8 cellular contexts compared by ENCODE assay signal in genomic region chr20:63708301-63709148, GRCh38. TPM values are rescaled to one million over a fixed set of nuclear protein-coding genes. Genes with fewer than 3 reads are reported as not detected.
DNase-seq lines count a peak whose midpoint lies in the region; ATAC-seq, FAIRE-seq and TF ChIP-seq lines count a peak whose summit lies in the region.

No MANE protein-coding gene starts in this region.

- CTCF ChIA-PET in activated CD4-positive, alpha-beta memory T cell treated with anti-CD3 and anti-CD28 coated beads for 36 hours (lab: Charles Lee) = interaction anchor here (0.7 to 3.6 kb wide), 20 partner anchors 10 to 272 kb away, joined by 3 to 36 read pairs (median 4); partner anchors contain the start of genes LIME1, PTK6, RTEL1 and SLC2A4RG

- FAIRE-seq in pancreas (lab: Jason Lieb, UNC) = no peak

- ATAC-seq in GM18505 (IDR thresholded peaks at IDR 0.05; ENCODE audit: unreplicated experiment) = peak; percentile 19
- ATAC-seq in HG02870 (IDR thresholded peaks at IDR 0.05; ENCODE audit: unreplicated experiment) = peak; percentile 20
- ATAC-seq in pancreas = peak in 1 of 4 donors; percentile 1
- no peak for ATAC-seq in omental fat pad (ENCODE audit: low FRiP score)

- peaks cover 4 to 9% (median 5%) of the 10 kb centered on the region in 3 donors for H3K36me3 ChIP-seq in pancreas

- peak overlapping the region; percentile 62 to 97 (median 77) for H3K4me3 ChIP-seq in pancreas

- peaks cover 3% of the 10 kb centered on the region for H3K9me3 Mint-ChIP-seq in activated CD4-positive, alpha-beta memory T cell treated with anti-CD3 and anti-CD28 coated beads for 36 hours

- 18 to 20% methylated on average over 57 to 67 of the region's 67 CpGs for WGBS in pancreas, 2 donors

- no peak for DNase-seq in activated CD4-positive, alpha-beta memory T cell treated with anti-CD3 and anti-CD28 coated beads for 36 hours
- peak; percentile 11 for DNase-seq in germinal center (ENCODE audit: low spot score)
- DNase-seq in pancreas = peak in 5 of 6 donors; percentile 9 to 83 (median 33)
- no peak for DNase-seq in omental fat pad (ENCODE audit: low spot score)
- no peak for DNase-seq in medulla oblongata (ENCODE audit: extremely low spot score)
- no peak for DNase-seq in NCI-H82 (lab: John Stamatoyannopoulos, UW)

- H3K9me3 ChIP-seq in pancreas = no peaks in the 10 kb centered on the region

- peak overlapping the region; percentile 65 for H3K27ac Mint-ChIP-seq in activated CD4-positive, alpha-beta memory T cell treated with anti-CD3 and anti-CD28 coated beads for 36 hours

- H3K27me3 Mint-ChIP-seq in activated CD4-positive, alpha-beta memory T cell treated with anti-CD3 and anti-CD28 coated beads for 36 hours = no peaks in the 10 kb centered on the region

- peaks cover 0 to 16% (median 6%) of the 10 kb centered on the region in 3 donors for H3K4me1 ChIP-seq in pancreas

- intact Hi-C loops in activated CD4-positive, alpha-beta memory T cell treated with anti-CD3 and anti-CD28 coated beads for 36 hours (cut with micrococcal nuclease) = no loop called here
- intact Hi-C loops in pancreas (cut with DNase I) = no loop called here

- peaks cover 52% of the 10 kb centered on the region for H3K36me3 Mint-ChIP-seq in activated CD4-positive, alpha-beta memory T cell treated with anti-CD3 and anti-CD28 coated beads for 36 hours

- TF ChIP-seq POLR2A in GM18505 (IDR thresholded peaks at IDR 0.05; ENCODE audit: borderline replicate concordance, extremely low read depth, insufficient read depth, insufficient read length) = no peak

- TF ChIP-seq CTCF in pancreas (IDR thresholded peaks at IDR 0.05) (no peak), omental fat pad (IDR thresholded peaks at IDR 0.05) (no peak)

- POLR2A ChIA-PET in activated CD4-positive, alpha-beta memory T cell treated with anti-CD3 and anti-CD28 coated beads for 36 hours (lab: Charles Lee) = interaction anchor here (0.6 to 3.5 kb wide), 10 partner anchors 10 to 187 kb away, joined by 3 to 30 read pairs (median 4); partner anchors contain the start of genes LIME1, SLC2A4RG and TPD52L2

- H3K27ac ChIP-seq in pancreas = peak overlapping the region in 3 of 4 donors; percentile 71 to 73 (median 72)

- H3K27me3 ChIP-seq in pancreas = no peaks in the 10 kb centered on the region

- H3K4me3 Mint-ChIP-seq in activated CD4-positive, alpha-beta memory T cell treated with anti-CD3 and anti-CD28 coated beads for 36 hours = peak overlapping the region; percentile 73

- peaks cover 46% of the 10 kb centered on the region for H3K4me1 Mint-ChIP-seq in activated CD4-positive, alpha-beta memory T cell treated with anti-CD3 and anti-CD28 coated beads for 36 hours (ENCODE audit: low read depth)

RNA-seq across cellular contexts. Expression of gene ZGPAT, which starts 0.7 kb away (rescaled TPM):
- 10 to 100 TPM; 28.7 to 29.9 TPM for total RNA-seq in activated CD4-positive, alpha-beta memory T cell treated with anti-CD3 and anti-CD28 coated beads for 36 hours
- total RNA-seq in pancreas (10 to 100 TPM in 4 of 6 donors, 1 to 10 TPM in 2; 9.3 to 15.8 (median 11.1) TPM), omental fat pad (10 to 100 TPM; 13.2 to 34.5 (median 20.6) TPM)
- polyA plus RNA-seq in pancreas = 10 to 100 TPM; 42.6 to 61.6 TPM

RNA-seq across cellular contexts. Expression of gene ARFRP1, which starts 0.7 kb away (rescaled TPM):
- total RNA-seq in activated CD4-positive, alpha-beta memory T cell treated with anti-CD3 and anti-CD28 coated beads for 36 hours = 10 to 100 TPM; 54.6 to 58.4 TPM
- 10 to 100 TPM; 13.9 to 27.0 (median 18.9) TPM for total RNA-seq in pancreas
- polyA plus RNA-seq in pancreas = 10 to 100 TPM; 45.1 to 47.7 TPM
- total RNA-seq in omental fat pad = 10 to 100 TPM; 25.5 to 44.3 (median 40.9) TPM

RNA-seq across cellular contexts. Expression of gene TNFRSF6B, which starts 12.1 kb away (rescaled TPM):
- total RNA-seq in activated CD4-positive, alpha-beta memory T cell treated with anti-CD3 and anti-CD28 coated beads for 36 hours = not detected
- total RNA-seq in pancreas = 1 to 10 TPM in 4 of 6 donors, under 1 TPM in 2; 0.31 to 2.7 (median 1.7) TPM
- 10 to 100 TPM; 14.0 to 31.0 TPM for polyA plus RNA-seq in pancreas
- total RNA-seq in omental fat pad = 10 to 100 TPM; 10.5 to 91.9 (median 12.3) TPM

RNA-seq across cellular contexts. Expression of gene LIME1, which starts 27.9 kb away (rescaled TPM):
- total RNA-seq in activated CD4-positive, alpha-beta memory T cell treated with anti-CD3 and anti-CD28 coated beads for 36 hours = 10 to 100 TPM; 14.7 to 17.6 TPM
- 1 to 10 TPM; 2.6 to 6.0 (median 3.1) TPM for total RNA-seq in pancreas
- polyA plus RNA-seq in pancreas = 10 to 100 TPM; 44.6 to 46.6 TPM
- total RNA-seq in omental fat pad = 10 to 100 TPM in 2 of 4 donors, 1 to 10 TPM in 2; 7.4 to 21.1 (median 14.0) TPM

RNA-seq across cellular contexts. Expression of gene SLC2A4RG, which starts 31.1 kb away (rescaled TPM):
- total RNA-seq in activated CD4-positive, alpha-beta memory T cell treated with anti-CD3 and anti-CD28 coated beads for 36 hours = 10 to 100 TPM; 58.9 to 59.0 TPM
- total RNA-seq in pancreas (10 to 100 TPM; 25.8 to 44.2 (median 30.6) TPM), omental fat pad (10 to 100 TPM; 25.3 to 82.0 (median 40.9) TPM)
- 10 to 100 TPM; 63.2 to 67.1 TPM for polyA plus RNA-seq in pancreas

Comparison
In these comparisons a context has a peak if more than half of its experiments do, and no peak if none do; other contexts are left out.
1. DNase-seq: peak in germinal center (single experiment) and pancreas (5 of 6); none in activated CD4-positive, alpha-beta memory T cell treated with anti-CD3 and anti-CD28 coated beads for 36 hours (single experiment), omental fat pad (single experiment), medulla oblongata (single experiment) and NCI-H82 (single experiment).